In genomic region chr10:109837384-109837783, GRCh38 we compare ENCODE assay signal across 20 cellular contexts.
DNase-seq lines count a peak whose midpoint lies in the region; ATAC-seq and TF ChIP-seq lines count a peak whose summit lies in the region.
"Had no signal": no experiment of that assay in that cellular context is flagged by ENCODE, and none has a peak within 500 bp of the region (broad histone marks: within the 10 kb centered on the region; RNA-seq: fewer than 3 reads in every experiment).

No MANE protein-coding gene starts in this region.

- no peak overlapping the region for H3K4me2 ChIP-seq in PC-3 (ENCODE audit: low read length)

- intact Hi-C loops in PC-3 (cut with micrococcal nuclease) (no loop called here), left cardiac atrium (cut with DNase I) (no loop called here)

- H3K27me3 Mint-ChIP-seq in endothelial cell (ENCODE audit: unreplicated experiment) (no peaks in the 10 kb centered on the region), immature natural killer cell (ENCODE audit: low read depth in 3 of 3) (peaks cover 2 to 9% (median 5%) of the 10 kb centered on the region in 3 donors)

- no peak for ATAC-seq in PC-3
- no peak for ATAC-seq in left cardiac atrium
- no peak for ATAC-seq in GM21423 (IDR thresholded peaks at IDR 0.05; ENCODE audit: unreplicated experiment)
- ATAC-seq: HCT116 had no signal

- H3K27ac Mint-ChIP-seq in endothelial cell (ENCODE audit: unreplicated experiment) (peak overlapping the region; percentile 83), immature natural killer cell (no peak overlapping the region)
- H3K27ac Mint-ChIP-seq: CD4-positive, CD25-positive, alpha-beta regulatory T cell; CD8-positive, alpha-beta memory T cell had no signal

- no peaks in the 10 kb centered on the region for H4K20me1 ChIP-seq in PC-3 (ENCODE audit: low read length)

- no peaks in the 10 kb centered on the region for H3K9me2 ChIP-seq in PC-3 (replicated peaks; ENCODE audit: low read length)

- H3K4me3 Mint-ChIP-seq in endothelial cell (ENCODE audit: unreplicated experiment) = no peak overlapping the region
- no peak overlapping the region for H3K4me3 Mint-ChIP-seq in immature natural killer cell
- H3K4me3 Mint-ChIP-seq: CD4-positive, CD25-positive, alpha-beta regulatory T cell; CD8-positive, alpha-beta memory T cell had no signal

- peaks cover 4% of the 10 kb centered on the region for H3K36me3 Mint-ChIP-seq in endothelial cell (ENCODE audit: low read depth, unreplicated experiment)
- H3K36me3 Mint-ChIP-seq in immature natural killer cell = no peaks in the 10 kb centered on the region
- H3K36me3 Mint-ChIP-seq: CD4-positive, CD25-positive, alpha-beta regulatory T cell; CD8-positive, alpha-beta memory T cell had no signal

- H3K27ac ChIP-seq in PC-3 (ENCODE audit: low read length) = no peak overlapping the region

- H3K27me3 ChIP-seq in PC-3 (ENCODE audit: low read length) = no peaks in the 10 kb centered on the region
- H3K27me3 ChIP-seq: BE2C had no signal

- no peaks in the 10 kb centered on the region for H3K79me2 ChIP-seq in PC-3 (ENCODE audit: low read length)

- no peak overlapping the region for H3K4me3 ChIP-seq in PC-3 (ENCODE audit: low read length)

- H2AFZ ChIP-seq in PC-3 (ENCODE audit: low read length) = no peak overlapping the region

- no TSS peak for BruUV-seq in PC-3 (replicated peaks; lab: Mats Ljungman, UMichigan)

- POLR2A ChIA-PET in PC-3 (lab: Charles Lee; ENCODE audit: unreplicated experiment) = no interaction called here

- H3K36me3 ChIP-seq in PC-3 (ENCODE audit: low read depth, low read length) = no peaks in the 10 kb centered on the region
- H3K36me3 ChIP-seq: BE2C had no signal

- no peaks in the 10 kb centered on the region for H3F3A ChIP-seq in PC-3 (ENCODE audit: low read length, unreplicated experiment)

- CTCF ChIA-PET in PC-3 (lab: Charles Lee) = no interaction called here

- H3K9ac ChIP-seq in PC-3 (ENCODE audit: low read length) = no peak overlapping the region

- TF ChIP-seq CTCF in PC-3 (conservative IDR thresholded peaks at IDR 0.05; ENCODE audit: low read depth, low read length) (no peak), endothelial cell (IDR thresholded peaks at IDR 0.05; ENCODE audit: unreplicated experiment) (no peak)

- H3K9me3 Mint-ChIP-seq in endothelial cell (ENCODE audit: unreplicated experiment) (no peaks in the 10 kb centered on the region), immature natural killer cell (peaks cover 0 to 2% (median 0%) of the 10 kb centered on the region in 6 donors)
- H3K9me3 Mint-ChIP-seq: CD8-positive, alpha-beta memory T cell had no signal

- DNase-seq in LHCN-M2 (ENCODE audit: low read depth) = peak; percentile 18
- DNase-seq in PC-3 = peak; percentile 11
- no peak for DNase-seq in endothelial cell (ENCODE audit: low spot score)
- DNase-seq in immature natural killer cell = no peak
- DNase-seq in left cardiac atrium = no peak
- DNase-seq in NCI-H226 = no peak
- DNase-seq: ACHN; BE2C; C1 segment of cervical spinal cord; CD4-positive, CD25-positive, alpha-beta regulatory T cell; CD8-positive, alpha-beta memory T cell; COR-L47; DMS 273 treated with DMSO at 0.1 percent for 48 hours; DMS53; DND-41; EL; GOT3; H7 had no signal

- H3K9me3 ChIP-seq in PC-3 (ENCODE audit: low read length) = no peaks in the 10 kb centered on the region
- H3K9me3 ChIP-seq: BE2C had no signal

- H3K4me1 ChIP-seq in PC-3 (ENCODE audit: insufficient read depth, low read length) = no peaks in the 10 kb centered on the region
- H3K4me1 ChIP-seq: BE2C had no signal

- H3K4me1 Mint-ChIP-seq in endothelial cell (ENCODE audit: unreplicated experiment) (peaks cover 45% of the 10 kb centered on the region), immature natural killer cell (no peaks in the 10 kb centered on the region)
- H3K4me1 Mint-ChIP-seq: CD4-positive, CD25-positive, alpha-beta regulatory T cell; CD8-positive, alpha-beta memory T cell had no signal

Comparison
In these comparisons a context has a peak if more than half of its experiments do, and no peak if none do; other contexts are left out.
1. DNase-seq: peak in LHCN-M2 (single experiment) and PC-3 (single experiment); none in endothelial cell (single experiment), immature natural killer cell (0 of 3), left cardiac atrium (single experiment) and NCI-H226 (single experiment).